In genomic region chr13:41465215-41465907, GRCh38 we compare ENCODE assay signal across 9 cellular contexts. TPM values are rescaled to one million over a fixed set of nuclear protein-coding genes. Genes with fewer than 3 reads are reported as not detected.
A peak's percentile ranks its signal among the peaks of the same experiment; 100 is the strongest.
DNase-seq lines count a peak whose midpoint lies in the region; ATAC-seq, FAIRE-seq and TF ChIP-seq lines count a peak whose summit lies in the region.
"Had no signal": no experiment of that assay in that cellular context is flagged by ENCODE, and none has a peak within 500 bp of the region (broad histone marks: within the 10 kb centered on the region; RNA-seq: fewer than 3 reads in every experiment).

No MANE protein-coding gene starts in this region.

- DNase-seq in GM12891 (ENCODE audit: insufficient read length, low spot score), result peak; percentile 60
- peak; percentile 94 for DNase-seq in NOMO-1 treated with DMSO at 0.1 percent for 48 hours (lab: John Stamatoyannopoulos, UW; ENCODE audit: unreplicated experiment)
- DNase-seq in activated T-cell treated with anti-CD3 and anti-CD28 coated beads, Interleukin-2, amount 50 U/mL, for 4 hours, result peak; percentile 82
- peak in 3 of 4 experiments; percentile 59 to 84 (median 76) for DNase-seq in stimulated activated CD4-positive, alpha-beta T cell treated with anti-CD3 and anti-CD28 coated beads, Interleukin-1b, Interleukin-23, amount 100 ng/mL, for 24 hours (ENCODE audit: low read depth in 4 of 4, low spot score in 1 of 4)
- DNase-seq in SK-N-DZ (ENCODE audit: low spot score), result no peak
- no peak for DNase-seq in DMS 273 treated with DMSO at 0.1 percent for 48 hours (lab: John Stamatoyannopoulos, UW)

- no peaks in the 10 kb centered on the region for H3K27me3 Mint-ChIP-seq in activated T-cell treated with anti-CD3 and anti-CD28 coated beads, Interleukin-2, amount 50 U/mL, for 4 hours (ENCODE audit: low read depth)

- peak overlapping the region in 3 of 4 donors; percentile 39 to 69 (median 53) for H3K27ac ChIP-seq in gastroesophageal sphincter
- H3K27ac ChIP-seq: SJCRH30 had no signal

- peak; percentile 63 for TF ChIP-seq POLR2A in GM12891 (IDR thresholded peaks at IDR 0.05; ENCODE audit: low read depth, low read length)
- TF ChIP-seq POLR2A in gastroesophageal sphincter (IDR thresholded peaks at IDR 0.05), result no peak

- peak; percentile 98 for FAIRE-seq in GM12891 (lab: Jason Lieb, UNC)

- H3K4me1 Mint-ChIP-seq in activated T-cell treated with anti-CD3 and anti-CD28 coated beads, Interleukin-2, amount 50 U/mL, for 4 hours (ENCODE audit: low read depth), result peaks cover 92% of the 10 kb centered on the region

- peaks cover 65% of the 10 kb centered on the region for H3K36me3 Mint-ChIP-seq in activated T-cell treated with anti-CD3 and anti-CD28 coated beads, Interleukin-2, amount 50 U/mL, for 4 hours (ENCODE audit: insufficient read depth)

- no peak for TF ChIP-seq EP300 in gastroesophageal sphincter (IDR thresholded peaks at IDR 0.05)

- H3K9me3 ChIP-seq in gastroesophageal sphincter, result no peaks in the 10 kb centered on the region
- H3K9me3 ChIP-seq: SJCRH30 had no signal

- peaks cover 7% of the 10 kb centered on the region for H3K27me3 ChIP-seq in gastroesophageal sphincter
- H3K27me3 ChIP-seq: SJCRH30 had no signal

- H3K36me3 ChIP-seq in gastroesophageal sphincter, result peaks cover 0 to 24% of the 10 kb centered on the region in 2 donors
- H3K36me3 ChIP-seq: SJCRH30 had no signal

- no peaks in the 10 kb centered on the region for H3K9me3 Mint-ChIP-seq in activated T-cell treated with anti-CD3 and anti-CD28 coated beads, Interleukin-2, amount 50 U/mL, for 4 hours

- peak; percentile 88 for ATAC-seq in HG02623 (IDR thresholded peaks at IDR 0.05; ENCODE audit: unreplicated experiment)
- ATAC-seq in activated T-cell treated with anti-CD3 and anti-CD28 coated beads, Interleukin-2, amount 50 U/mL, for 4 hours, result peak; percentile 92 to 93
- peak; percentile 57 for ATAC-seq in gastroesophageal sphincter

- peak overlapping the region; percentile 77 for H3K4me3 Mint-ChIP-seq in activated T-cell treated with anti-CD3 and anti-CD28 coated beads, Interleukin-2, amount 50 U/mL, for 4 hours

- peaks cover 0 to 38% (median 3%) of the 10 kb centered on the region in 3 donors for H3K4me1 ChIP-seq in gastroesophageal sphincter
- H3K4me1 ChIP-seq: SJCRH30 had no signal

- TF ChIP-seq CTCF in gastroesophageal sphincter (IDR thresholded peaks at IDR 0.05), result no peak

- WGBS in gastroesophageal sphincter (ENCODE audit: low coverage in 1 of 2), 2 donors, result 43 to 78% methylated on average over 1 to 3 of the region's 4 CpGs

- H3K4me3 ChIP-seq in gastroesophageal sphincter, result no peak overlapping the region
- H3K4me3 ChIP-seq: SJCRH30 had no signal

TF ChIP-seq in GM12891, 5 proteins besides CTCF, POLR2A, EP300 and RAD21:
- TF ChIP-seq POU2F2 (IDR thresholded peaks at IDR 0.05; ENCODE audit: low read depth, low read length) (peak; percentile 70; the same call in 1 of the 2 replicates), TAF1 (IDR thresholded peaks at IDR 0.05; ENCODE audit: low read depth, low read length) (no peak), SPI1 (IDR thresholded peaks at IDR 0.05; ENCODE audit: low read depth, low read length) (peak; percentile 72), PAX5 (IDR thresholded peaks at IDR 0.05; ENCODE audit: insufficient read depth, low read length, severe bottlenecking) (peak; percentile 73), POLR2AphosphoS5 (IDR thresholded peaks at IDR 0.05; ENCODE audit: low read depth, low read length) (peak; percentile 70)

RNA-seq across cellular contexts. Expression of gene RGCC, which starts 8.0 kb away (rescaled TPM):
- polyA plus RNA-seq in GM12891 (2012; ENCODE audit: low read depth, missing spikeins), result 8.9 TPM
- total RNA-seq in activated T-cell treated with anti-CD3 and anti-CD28 coated beads, Interleukin-2, amount 50 U/mL, for 4 hours, result 100 to 1,000 TPM; 163 to 216 (median 185) TPM
- 10 to 100 TPM; 40.5 to 97.6 (median 59.9) TPM for total RNA-seq in gastroesophageal sphincter
- polyA plus RNA-seq in SK-N-DZ (2014; cell fraction: cytosol; rRNA removed), result 0.24 and 4.4 TPM in 2 replicates
- 1.1 and 2.0 TPM in 2 replicates for polyA plus RNA-seq in SK-N-DZ (2014; cell fraction: nucleus; rRNA removed)
- total RNA-seq: SJCRH30 had no signal

Comparison
In these comparisons a context has a peak if more than half of its experiments do, and no peak if none do; other contexts are left out.
1. DNase-seq: peak in GM12891 (single experiment), NOMO-1 treated with DMSO at 0.1 percent for 48 hours (single experiment), activated T-cell treated with anti-CD3 and anti-CD28 coated beads, Interleukin-2, amount 50 U/mL, for 4 hours (single experiment) and stimulated activated CD4-positive, alpha-beta T cell treated with anti-CD3 and anti-CD28 coated beads, Interleukin-1b, Interleukin-23, amount 100 ng/mL, for 24 hours (3 of 4); none in SK-N-DZ (single experiment) and DMS 273 treated with DMSO at 0.1 percent for 48 hours (single experiment).
2. Peak in every context shown above with its lines, with median percentiles within 50 percentile points of each other: ATAC-seq.